In the genomic region with DNA sequence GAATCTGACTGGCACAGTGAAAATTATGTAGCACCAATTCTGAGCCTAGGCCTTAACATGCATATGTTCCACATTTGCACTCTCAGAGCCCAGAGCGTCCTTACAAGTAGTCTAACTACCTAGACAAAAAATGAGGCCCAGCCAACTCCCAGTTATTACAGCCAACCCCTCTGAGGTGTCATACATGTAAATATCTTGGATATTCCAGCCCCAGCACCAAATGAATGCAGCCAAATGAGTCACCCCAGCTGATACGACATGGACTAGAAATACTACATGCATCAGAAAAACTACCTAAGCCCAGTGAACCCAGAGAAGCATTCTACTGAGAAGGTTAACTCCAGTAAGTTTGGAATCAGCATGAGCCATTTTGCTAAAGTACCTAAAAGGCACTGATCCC, we compare ENCODE assay signal across 18 cellular contexts.
DNase-seq lines count a peak whose midpoint lies in the region; ATAC-seq and TF ChIP-seq lines count a peak whose summit lies in the region.
"Had no signal": no experiment of that assay in that cellular context is flagged by ENCODE, and none has a peak within 500 bp of the region (broad histone marks: within the 10 kb centered on the region; RNA-seq: fewer than 3 reads in every experiment).

No MANE protein-coding gene starts in this region.

- H3K4me1 Mint-ChIP-seq in progenitor cell of endocrine pancreas (ENCODE audit: low read depth), result no peaks in the 10 kb centered on the region
- H3K4me1 Mint-ChIP-seq in activated T-helper 17 cell treated with anti-CD3 and anti-CD28 coated beads, Interleukin-2, amount 50 U/mL, for 72 hours, result no peaks in the 10 kb centered on the region
- H3K4me1 Mint-ChIP-seq: CD4-positive, alpha-beta memory T cell; GM23338; H9 had no signal

- H3K4me3 Mint-ChIP-seq in progenitor cell of endocrine pancreas (ENCODE audit: low read depth), result no peak overlapping the region
- H3K4me3 Mint-ChIP-seq in activated T-helper 17 cell treated with anti-CD3 and anti-CD28 coated beads, Interleukin-2, amount 50 U/mL, for 72 hours, result no peak overlapping the region
- H3K4me3 Mint-ChIP-seq: CD4-positive, alpha-beta memory T cell; GM23338; H9 had no signal

- H2AFZ ChIP-seq in mammary epithelial cell (ENCODE audit: low read depth, low read length), result no peak overlapping the region

- peak; percentile 16 for DNase-seq in NCI-H226
- peak; percentile 28 for DNase-seq in mammary epithelial cell
- DNase-seq in epithelial cell of prostate (ENCODE audit: low read depth, low spot score), result peak; percentile 12
- peak; percentile 1 for DNase-seq in iris pigment epithelial cell (ENCODE audit: low read depth)
- no peak for DNase-seq in epidermal melanocyte (ENCODE audit: insufficient read length, low spot score)
- DNase-seq in KG1 (lab: John Stamatoyannopoulos, UW), result no peak
- DNase-seq in progenitor cell of endocrine pancreas (ENCODE audit: low spot score, unreplicated experiment), result no peak
- DNase-seq: C1 segment of cervical spinal cord; Calu3; CD4-positive, alpha-beta memory T cell; COR-L47; DMS53; DMS79 treated with DMSO at 0.1 percent for 48 hours; GF-D8; H9 had no signal

- no peak overlapping the region for H3K9ac ChIP-seq in mammary epithelial cell (ENCODE audit: insufficient read depth, low read length)

- no peaks in the 10 kb centered on the region for H3K36me3 ChIP-seq in mammary epithelial cell (ENCODE audit: insufficient read depth, low read length)

- no peak overlapping the region for H3K27ac Mint-ChIP-seq in progenitor cell of endocrine pancreas
- no peak overlapping the region for H3K27ac Mint-ChIP-seq in activated T-helper 17 cell treated with anti-CD3 and anti-CD28 coated beads, Interleukin-2, amount 50 U/mL, for 72 hours
- H3K27ac Mint-ChIP-seq: CD4-positive, alpha-beta memory T cell; GM23338; H9 had no signal

- in situ Hi-C loops in mammary epithelial cell (cut with MboI; ENCODE audit: low sequenced_read_pairs in 2 of 2), result loop anchor here in 1 of 2 donors (25.0 kb wide), 1 partner anchor 236 kb away; no protein-coding TSS in a partner anchor

- H3K9me3 ChIP-seq in mammary epithelial cell (replicated peaks; ENCODE audit: insufficient read depth, low read length), result peaks cover 3% of the 10 kb centered on the region

- dilution Hi-C loops in mammary epithelial cell (cut with HindIII; ENCODE audit: low sequenced_read_pairs), result no loop called here

- WGBS in mammary epithelial cell (ENCODE audit: low coverage, missing lambda C conversion rate), result 56% methylated on average over 2 of the region's 2 CpGs

- no peak overlapping the region for H3K4me3 ChIP-seq in mammary epithelial cell (replicated peaks in 1 of 3; ENCODE audit: insufficient read depth in 1 of 3, low read depth in 2 of 3, low read length in 3 of 3)
- H3K4me3 ChIP-seq: GM23338 had no signal

- H3K79me2 ChIP-seq in mammary epithelial cell (ENCODE audit: insufficient read depth, low read length), result no peaks in the 10 kb centered on the region

- H3K27me3 ChIP-seq in mammary epithelial cell (ENCODE audit: insufficient read depth, low read length), result no peaks in the 10 kb centered on the region

- peaks cover 25% of the 10 kb centered on the region for H3K9me3 Mint-ChIP-seq in progenitor cell of endocrine pancreas (ENCODE audit: low read depth)
- peaks cover 12% of the 10 kb centered on the region for H3K9me3 Mint-ChIP-seq in activated T-helper 17 cell treated with anti-CD3 and anti-CD28 coated beads, Interleukin-2, amount 50 U/mL, for 72 hours

- no peaks in the 10 kb centered on the region for H3K4me1 ChIP-seq in mammary epithelial cell (ENCODE audit: insufficient read depth, low read length)

- H4K20me1 ChIP-seq in mammary epithelial cell (ENCODE audit: insufficient read depth, low read length), result no peaks in the 10 kb centered on the region

- TF ChIP-seq CTCF in mammary epithelial cell (conservative IDR thresholded peaks at IDR 0.05 in 1 of 2, IDR thresholded peaks at IDR 0.05 in 1 of 2; ENCODE audit: extremely low read depth in 1 of 2, insufficient read depth in 1 of 2, low read depth in 1 of 2, low read length in 2 of 2), result no peak
- TF ChIP-seq CTCF in progenitor cell of endocrine pancreas (IDR thresholded peaks at IDR 0.05; ENCODE audit: unreplicated experiment), result no peak

- no peaks in the 10 kb centered on the region for H3K36me3 Mint-ChIP-seq in progenitor cell of endocrine pancreas (ENCODE audit: insufficient read depth)
- H3K36me3 Mint-ChIP-seq in activated T-helper 17 cell treated with anti-CD3 and anti-CD28 coated beads, Interleukin-2, amount 50 U/mL, for 72 hours (ENCODE audit: low read depth), result no peaks in the 10 kb centered on the region
- H3K36me3 Mint-ChIP-seq: CD4-positive, alpha-beta memory T cell had no signal

- no TSS peak for BruUV-seq in mammary epithelial cell (replicated peaks; lab: Mats Ljungman, UMichigan)

- ATAC-seq in activated T-helper 17 cell treated with anti-CD3 and anti-CD28 coated beads, Interleukin-2, amount 50 U/mL, for 72 hours (replicated peaks), result no peak
- ATAC-seq: GM23338, HCT116 had no signal

- H3K27ac ChIP-seq in mammary epithelial cell (ENCODE audit: insufficient read depth, low read depth, low read length) (no peak overlapping the region), epithelial cell of prostate (no peak overlapping the region)

- no peak overlapping the region for H3K4me2 ChIP-seq in mammary epithelial cell (ENCODE audit: insufficient read depth, low read depth, low read length)
- H3K4me2 ChIP-seq: GM23338 had no signal

- CTCF ChIA-PET in mammary epithelial cell (lab: Charles Lee; ENCODE audit: low non-redundant PET), result no interaction called here

- no peaks in the 10 kb centered on the region for H3K27me3 Mint-ChIP-seq in progenitor cell of endocrine pancreas
- H3K27me3 Mint-ChIP-seq in activated T-helper 17 cell treated with anti-CD3 and anti-CD28 coated beads, Interleukin-2, amount 50 U/mL, for 72 hours, result no peaks in the 10 kb centered on the region
- H3K27me3 Mint-ChIP-seq: CD4-positive, alpha-beta memory T cell had no signal

- intact Hi-C loops in mammary epithelial cell (cut with micrococcal nuclease), result no loop called here

Comparison
In these comparisons a context has a peak if more than half of its experiments do, and no peak if none do; other contexts are left out.
1. DNase-seq: peak in NCI-H226 (single experiment), mammary epithelial cell (single experiment), epithelial cell of prostate (single experiment) and iris pigment epithelial cell (single experiment); none in epidermal melanocyte (single experiment), KG1 (single experiment) and progenitor cell of endocrine pancreas (single experiment).